ENCODE assay signal across 14 cellular contexts in genomic region chr10:43402880-43403452, GRCh38. TPM values are rescaled to one million over a fixed set of nuclear protein-coding genes. Genes with fewer than 3 reads are reported as not detected.
DNase-seq lines count a peak whose midpoint lies in the region; ATAC-seq and TF ChIP-seq lines count a peak whose summit lies in the region.
"Had no signal": no experiment of that assay in that cellular context is flagged by ENCODE, and none has a peak within 500 bp of the region (broad histone marks: within the 10 kb centered on the region; RNA-seq: fewer than 3 reads in every experiment).

No MANE protein-coding gene starts in this region.

- H3K36me3 ChIP-seq in RWPE2 (ENCODE audit: low read depth) (peaks cover 77% of the 10 kb centered on the region), SJCRH30 (peaks cover 3% of the 10 kb centered on the region; the same call in 1 of the 2 replicates)
- H3K36me3 ChIP-seq: Peyer's patch had no signal

- H3K4me1 ChIP-seq in RWPE2 (ENCODE audit: insufficient read depth, poor library complexity, severe bottlenecking) (peaks cover 61% of the 10 kb centered on the region), SJCRH30 (no peaks in the 10 kb centered on the region)

- peaks cover 63% of the 10 kb centered on the region for H3K4me1 Mint-ChIP-seq in activated naive CD4-positive, alpha-beta T cell treated with anti-CD3 and anti-CD28 coated beads for 36 hours (ENCODE audit: low read depth)
- peaks cover 44% of the 10 kb centered on the region for H3K4me1 Mint-ChIP-seq in endothelial cell (ENCODE audit: unreplicated experiment)
- H3K4me1 Mint-ChIP-seq in stimulated activated naive CD8-positive, alpha-beta T cell treated with anti-CD3 and anti-CD28 coated beads, Interleukin-15, amount 100 ng/mL, for 72 hours: peaks cover 69% of the 10 kb centered on the region

- intact Hi-C loops in activated naive CD4-positive, alpha-beta T cell treated with anti-CD3 and anti-CD28 coated beads for 36 hours (cut with micrococcal nuclease): loop anchor here (10.0 kb wide), 1 partner anchor 412 kb away; no protein-coding TSS in a partner anchor
- intact Hi-C loops in cardiac septum (cut with DNase I): no loop called here

- H3K9me3 ChIP-seq in RWPE2 (ENCODE audit: severe bottlenecking) (no peaks in the 10 kb centered on the region), SJCRH30 (replicated peaks) (no peaks in the 10 kb centered on the region)
- H3K9me3 ChIP-seq: Peyer's patch, psoas muscle, tibial nerve had no signal

- H3K4me3 ChIP-seq in RWPE2 (ENCODE audit: severe bottlenecking): no peak overlapping the region
- H3K4me3 ChIP-seq in SJCRH30: no peak overlapping the region
- H3K4me3 ChIP-seq: Peyer's patch, psoas muscle, tibial nerve had no signal

- ATAC-seq in RWPE2 (ENCODE audit: low read depth) (no peak), HG02885 (IDR thresholded peaks at IDR 0.05; ENCODE audit: poor library complexity, unreplicated experiment) (no peak)
- no peak for ATAC-seq in stimulated activated naive CD8-positive, alpha-beta T cell treated with anti-CD3 and anti-CD28 coated beads, Interleukin-15, amount 100 ng/mL, for 72 hours
- ATAC-seq: activated CD4-positive, CD25-positive, alpha-beta regulatory T cell treated with anti-CD3 and anti-CD28 coated beads, Interleukin-2, amount 50 U/mL, for 24 hours; psoas muscle had no signal

- H3K27me3 ChIP-seq in RWPE2 (ENCODE audit: insufficient read depth, poor library complexity, severe bottlenecking) (no peaks in the 10 kb centered on the region), SJCRH30 (no peaks in the 10 kb centered on the region)
- H3K27me3 ChIP-seq: brain microvascular endothelial cell, Peyer's patch, tibial nerve had no signal

- no peak for TF ChIP-seq CTCF in RWPE2 (IDR thresholded peaks at IDR 0.05; ENCODE audit: poor library complexity, severe bottlenecking)
- TF ChIP-seq CTCF in endothelial cell (IDR thresholded peaks at IDR 0.05; ENCODE audit: unreplicated experiment): no peak

- peak overlapping the region; percentile 96 for H3K27ac Mint-ChIP-seq in activated naive CD4-positive, alpha-beta T cell treated with anti-CD3 and anti-CD28 coated beads for 36 hours
- H3K27ac Mint-ChIP-seq in endothelial cell (ENCODE audit: unreplicated experiment): peak overlapping the region; percentile 79
- H3K27ac Mint-ChIP-seq in stimulated activated naive CD8-positive, alpha-beta T cell treated with anti-CD3 and anti-CD28 coated beads, Interleukin-15, amount 100 ng/mL, for 72 hours: no peak overlapping the region

- H3K27ac ChIP-seq in RWPE2 (ENCODE audit: poor library complexity, severe bottlenecking) (peak overlapping the region; percentile 91), SJCRH30 (no peak overlapping the region)
- H3K27ac ChIP-seq: brain microvascular endothelial cell, psoas muscle had no signal

- H3K27me3 Mint-ChIP-seq in activated naive CD4-positive, alpha-beta T cell treated with anti-CD3 and anti-CD28 coated beads for 36 hours (ENCODE audit: low read depth): no peaks in the 10 kb centered on the region
- H3K27me3 Mint-ChIP-seq in endothelial cell (ENCODE audit: unreplicated experiment): peaks cover 6% of the 10 kb centered on the region
- H3K27me3 Mint-ChIP-seq in stimulated activated naive CD8-positive, alpha-beta T cell treated with anti-CD3 and anti-CD28 coated beads, Interleukin-15, amount 100 ng/mL, for 72 hours: no peaks in the 10 kb centered on the region

- no peaks in the 10 kb centered on the region for H3K9me3 Mint-ChIP-seq in activated naive CD4-positive, alpha-beta T cell treated with anti-CD3 and anti-CD28 coated beads for 36 hours
- no peaks in the 10 kb centered on the region for H3K9me3 Mint-ChIP-seq in endothelial cell (ENCODE audit: unreplicated experiment)
- H3K9me3 Mint-ChIP-seq in stimulated activated naive CD8-positive, alpha-beta T cell treated with anti-CD3 and anti-CD28 coated beads, Interleukin-15, amount 100 ng/mL, for 72 hours: no peaks in the 10 kb centered on the region

- no peak for DNase-seq in activated naive CD4-positive, alpha-beta T cell treated with anti-CD3 and anti-CD28 coated beads for 36 hours
- DNase-seq in activated naive CD4-positive, alpha-beta T cell treated with Interleukin-2 at 50 U/mL for 16 hours: no peak
- no peak for DNase-seq in RWPE2 (ENCODE audit: low spot score)
- no peak for DNase-seq in endothelial cell (ENCODE audit: low spot score)
- no peak for DNase-seq in stimulated activated naive CD8-positive, alpha-beta T cell treated with anti-CD3 and anti-CD28 coated beads, Interleukin-15, amount 100 ng/mL, for 72 hours
- no peak for DNase-seq in cardiac septum (ENCODE audit: low spot score)
- DNase-seq in SJCRH30: no peak
- DNase-seq: brain microvascular endothelial cell, NCI-H187, psoas muscle had no signal

- CTCF ChIA-PET in activated naive CD4-positive, alpha-beta T cell treated with anti-CD3 and anti-CD28 coated beads for 36 hours (lab: Charles Lee): no interaction called here

- H3K36me3 Mint-ChIP-seq in activated naive CD4-positive, alpha-beta T cell treated with anti-CD3 and anti-CD28 coated beads for 36 hours (ENCODE audit: low read depth): peaks cover 70% of the 10 kb centered on the region
- H3K36me3 Mint-ChIP-seq in endothelial cell (ENCODE audit: low read depth, unreplicated experiment): no peaks in the 10 kb centered on the region

- peak overlapping the region; percentile 81 for H3K4me3 Mint-ChIP-seq in activated naive CD4-positive, alpha-beta T cell treated with anti-CD3 and anti-CD28 coated beads for 36 hours
- peak overlapping the region; percentile 78 for H3K4me3 Mint-ChIP-seq in endothelial cell (ENCODE audit: unreplicated experiment)
- peak overlapping the region; percentile 85 to 86 for H3K4me3 Mint-ChIP-seq in stimulated activated naive CD8-positive, alpha-beta T cell treated with anti-CD3 and anti-CD28 coated beads, Interleukin-15, amount 100 ng/mL, for 72 hours

RNA-seq across cellular contexts. Expression of gene HNRNPF, which starts 6.0 kb away (rescaled TPM):
- 100 to 1,000 TPM; 379 to 383 TPM for total RNA-seq in activated naive CD4-positive, alpha-beta T cell treated with anti-CD3 and anti-CD28 coated beads for 36 hours
- total RNA-seq in endothelial cell (ENCODE audit: unreplicated experiment) (194 TPM), cardiac septum (80.8 TPM)
- 63.2 and 64.7 TPM in 2 replicates for total RNA-seq in SJCRH30 (2014; rRNA removed; shearing (Covaris generic))

RNA-seq across cellular contexts. Expression of gene FXYD4, which starts 31.5 kb away (rescaled TPM):
- not detected for total RNA-seq in activated naive CD4-positive, alpha-beta T cell treated with anti-CD3 and anti-CD28 coated beads for 36 hours
- not detected for total RNA-seq in endothelial cell (ENCODE audit: unreplicated experiment)
- total RNA-seq in cardiac septum: not detected
- total RNA-seq in SJCRH30 (2014; rRNA removed; shearing (Covaris generic)): not detected in 2 replicates
- total RNA-seq: Peyer's patch, tibial nerve had no signal

RNA-seq across cellular contexts. Expression of gene ZNF487, which starts 33.9 kb away (rescaled TPM):
- 1 to 10 TPM; 2.3 to 2.7 TPM for total RNA-seq in activated naive CD4-positive, alpha-beta T cell treated with anti-CD3 and anti-CD28 coated beads for 36 hours
- total RNA-seq in endothelial cell (ENCODE audit: unreplicated experiment) (3.3 TPM), cardiac septum (2.7 TPM)
- 0.18 and 0.38 TPM in 2 replicates for total RNA-seq in SJCRH30 (2014; rRNA removed; shearing (Covaris generic))

Comparison
In these comparisons a context has a peak if more than half of its experiments do, and no peak if none do; other contexts are left out.
1. H3K27ac Mint-ChIP-seq: peak in activated naive CD4-positive, alpha-beta T cell treated with anti-CD3 and anti-CD28 coated beads for 36 hours (single experiment) and endothelial cell (single experiment); none in stimulated activated naive CD8-positive, alpha-beta T cell treated with anti-CD3 and anti-CD28 coated beads, Interleukin-15, amount 100 ng/mL, for 72 hours (0 of 2).
2. Peak in every context shown above with its lines, with median percentiles within 50 percentile points of each other: H3K4me3 Mint-ChIP-seq.